In the genomic region with DNA sequence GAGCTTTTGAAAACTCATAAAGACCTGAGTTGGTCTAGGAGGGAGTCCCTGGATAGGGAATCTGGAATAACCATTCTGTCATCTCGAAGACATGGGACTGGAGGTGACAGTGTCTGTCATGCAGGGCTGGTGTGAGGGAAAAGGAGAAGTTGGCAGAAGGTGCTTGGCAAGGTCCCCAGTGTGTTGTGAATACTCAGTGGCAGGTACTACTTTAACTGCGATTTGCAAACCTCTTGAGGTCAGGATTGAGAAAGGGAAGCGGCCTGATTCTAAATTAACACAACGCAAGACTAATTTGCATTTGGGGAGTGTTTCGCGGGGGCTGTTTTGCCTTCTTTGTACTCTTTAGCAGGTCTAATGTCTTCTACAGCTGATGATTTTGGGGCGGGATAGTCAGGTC, we compare ENCODE assay signal across 12 cellular contexts.
DNase-seq lines count a peak whose midpoint lies in the region; ATAC-seq and TF ChIP-seq lines count a peak whose summit lies in the region.
"Had no signal": no experiment of that assay in that cellular context is flagged by ENCODE, and none has a peak within 500 bp of the region (broad histone marks: within the 10 kb centered on the region; RNA-seq: fewer than 3 reads in every experiment).

No MANE protein-coding gene starts in this region.

- no peak overlapping the region for H3K9ac ChIP-seq in SU-DHL-6 (ENCODE audit: low read length)

- H4K20me1 ChIP-seq in SU-DHL-6 (ENCODE audit: low read depth, low read length) = no peaks in the 10 kb centered on the region

- TF ChIP-seq CTCF in SU-DHL-6 (IDR thresholded peaks at IDR 0.05; ENCODE audit: insufficient read depth, low read length, poor library complexity, severe bottlenecking) = no peak

- H3K4me2 ChIP-seq in SU-DHL-6 (ENCODE audit: low read depth, low read length, poor library complexity, severe bottlenecking) = peak overlapping the region; percentile 43

- no peaks in the 10 kb centered on the region for H3K4me1 ChIP-seq in HAP-1

- H3K9me3 ChIP-seq in SU-DHL-6 (ENCODE audit: insufficient read depth, low read length) = no peaks in the 10 kb centered on the region
- H3K9me3 ChIP-seq in HAP-1 = no peaks in the 10 kb centered on the region

- H3K27me3 ChIP-seq in SU-DHL-6 (ENCODE audit: low read length) = no peaks in the 10 kb centered on the region
- H3K27me3 ChIP-seq in HAP-1 (ENCODE audit: low read depth) = no peaks in the 10 kb centered on the region

- in situ Hi-C loops in HAP-1 (cut with MboI; ENCODE audit: low sequenced_read_pairs) = no loop called here

- H3K36me3 ChIP-seq in SU-DHL-6 (ENCODE audit: low read length) = no peaks in the 10 kb centered on the region
- no peaks in the 10 kb centered on the region for H3K36me3 ChIP-seq in HAP-1 (replicated peaks)

- ATAC-seq in GM18517 (IDR thresholded peaks at IDR 0.05; ENCODE audit: unreplicated experiment) = peak; percentile 38
- peak; percentile 45 for ATAC-seq in GM21367 (IDR thresholded peaks at IDR 0.05; ENCODE audit: unreplicated experiment)
- peak; percentile 54 for ATAC-seq in HG02981 (IDR thresholded peaks at IDR 0.05; ENCODE audit: unreplicated experiment)
- ATAC-seq: PC-3 had no signal

- no peak for DNase-seq in HAP-1 (ENCODE audit: low spot score in 2 of 2)
- no peak for DNase-seq in HPDE6-E6E7 (ENCODE audit: extremely low spot score)
- DNase-seq in NCI-H2227 (lab: John Stamatoyannopoulos, UW; ENCODE audit: unreplicated experiment) = no peak
- DNase-seq in SK-N-DZ (ENCODE audit: low spot score) = no peak
- DNase-seq: C1 segment of cervical spinal cord; NCI-H1436; PC-3; stimulated activated CD4-positive, alpha-beta T cell treated with anti-CD3 and anti-CD28 coated beads, Interleukin-12 subunit alpha, Interleukin-12 subunit beta, amount 100 ng/mL, for 4 hours had no signal

- H3K27ac ChIP-seq in SU-DHL-6 (ENCODE audit: low read depth, low read length) = peak overlapping the region; percentile 81

- no peak overlapping the region for H3K4me3 ChIP-seq in SU-DHL-6 (ENCODE audit: insufficient read depth, low read length, poor library complexity, severe bottlenecking)
- H3K4me3 ChIP-seq in HAP-1 = no peak overlapping the region

- H3F3A ChIP-seq in SU-DHL-6 (ENCODE audit: insufficient read depth) = no peaks in the 10 kb centered on the region; the same call in 1 of the 2 replicates

- no peak overlapping the region for H2AFZ ChIP-seq in SU-DHL-6 (ENCODE audit: low read depth, low read length, severe bottlenecking)

- no peaks in the 10 kb centered on the region for H3K79me2 ChIP-seq in SU-DHL-6 (ENCODE audit: insufficient read depth, low read length)

- H3K9me2 ChIP-seq in SU-DHL-6 (replicated peaks; ENCODE audit: insufficient read depth, low read length) = no peaks in the 10 kb centered on the region
